Comparison of ENCODE assay signal across 7 cellular contexts in genomic region chr16:48913384-48913783, GRCh38.
"Had no signal": no experiment of that assay in that cellular context is flagged by ENCODE, and none has a peak within 500 bp of the region (broad histone marks: within the 10 kb centered on the region; RNA-seq: fewer than 3 reads in every experiment).

No MANE protein-coding gene starts in this region.

- DNase-seq: IMR-90, KBM-7, KG1 had no signal

- H3K27me3 Mint-ChIP-seq: IgD-negative memory B cell had no signal

- FAIRE-seq: HTR-8/SVneo, K562 had no signal

- H3K4me1 Mint-ChIP-seq: IgD-negative memory B cell had no signal

- H3K27ac ChIP-seq: HL-60 had no signal

- ATAC-seq: K562 had no signal

- H3K4me3 ChIP-seq: K562 had no signal

- H3K36me3 Mint-ChIP-seq: IgD-negative memory B cell had no signal

- H3K4me3 Mint-ChIP-seq: IgD-negative memory B cell had no signal
